In the genomic region with DNA sequence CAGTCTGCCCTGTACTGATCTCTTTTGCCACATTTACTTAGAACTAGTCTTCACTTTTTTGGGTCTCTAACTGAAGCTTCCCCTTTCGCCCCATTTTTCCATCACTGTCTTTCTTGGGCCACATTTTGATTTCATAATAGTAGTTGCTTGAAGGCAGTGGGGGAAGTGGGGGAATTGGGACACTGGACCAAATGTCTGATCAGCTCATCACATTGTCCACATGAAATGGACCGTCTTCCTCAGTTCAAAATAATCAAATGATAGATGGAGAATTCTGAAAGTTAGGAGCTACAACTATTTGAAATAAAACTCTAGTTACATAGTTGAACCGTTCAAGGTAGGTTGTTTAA, we compare ENCODE assay signal across 8 cellular contexts. TPM values are rescaled to one million over a fixed set of nuclear protein-coding genes. Genes with fewer than 3 reads are reported as not detected.
DNase-seq lines count a peak whose midpoint lies in the region; ATAC-seq and TF ChIP-seq lines count a peak whose summit lies in the region.

No MANE protein-coding gene starts in this region.

- H3K4me1 Mint-ChIP-seq in nephron progenitor cell = peaks cover 38% of the 10 kb centered on the region

- intact Hi-C loops in dorsolateral prefrontal cortex (cut with DNase I) = loop anchor here (2.0 to 10.0 kb wide), 6 partner anchors 82 to 684 kb away; a partner anchor contains a TSS

- ATAC-seq in HG02840 (IDR thresholded peaks at IDR 0.05; ENCODE audit: low FRiP score, unreplicated experiment) (no peak), GM18907 (IDR thresholded peaks at IDR 0.05; ENCODE audit: unreplicated experiment) (no peak), HG03097 (IDR thresholded peaks at IDR 0.05; ENCODE audit: low FRiP score, unreplicated experiment) (no peak)

- peaks cover 28% of the 10 kb centered on the region for H3K36me3 Mint-ChIP-seq in nephron progenitor cell (ENCODE audit: low read depth)

- no peaks in the 10 kb centered on the region for H3K27me3 ChIP-seq in dorsolateral prefrontal cortex

- H3K27ac ChIP-seq in C4-2B (peak overlapping the region; percentile 92), dorsolateral prefrontal cortex (peak overlapping the region in 45 of 59 donors; percentile 13 to 95 (median 87))

- peaks cover 22% of the 10 kb centered on the region for H3K9me3 Mint-ChIP-seq in nephron progenitor cell

- DNase-seq in MV-4-11 (lab: John Stamatoyannopoulos, UW) (peak; percentile 70), dorsolateral prefrontal cortex (no peak), nephron progenitor cell (no peak), occipital lobe (lab: John Stamatoyannopoulos, UW) (no peak)

- peak overlapping the region; percentile 64 to 99 (median 92) for H3K4me3 ChIP-seq in dorsolateral prefrontal cortex

- peak overlapping the region; percentile 74 for H3K27ac Mint-ChIP-seq in nephron progenitor cell

- H3K4me3 Mint-ChIP-seq in nephron progenitor cell = peak overlapping the region; percentile 98

- TF ChIP-seq CTCF in C4-2B (conservative IDR thresholded peaks at IDR 0.05) (no peak), dorsolateral prefrontal cortex (IDR thresholded peaks at IDR 0.05 in 54 of 56, conservative IDR thresholded peaks at IDR 0.05 in 2 of 56; ENCODE audit: low read depth in 1 of 56, partially characterized antibody in 56 of 56) (no peak), nephron progenitor cell (IDR thresholded peaks at IDR 0.05) (no peak)

- H3K27me3 Mint-ChIP-seq in nephron progenitor cell (ENCODE audit: low read depth, poor library complexity) = peaks cover 4% of the 10 kb centered on the region

RNA-seq across cellular contexts. Expression of a gene that starts 0.7 kb away (rescaled TPM):
- 100 to 1,000 TPM; 129 to 240 (median 172) TPM for total RNA-seq in dorsolateral prefrontal cortex
- total RNA-seq in occipital lobe = 116 TPM
